ENCODE assay signal across 17 cellular contexts in the genomic region with DNA sequence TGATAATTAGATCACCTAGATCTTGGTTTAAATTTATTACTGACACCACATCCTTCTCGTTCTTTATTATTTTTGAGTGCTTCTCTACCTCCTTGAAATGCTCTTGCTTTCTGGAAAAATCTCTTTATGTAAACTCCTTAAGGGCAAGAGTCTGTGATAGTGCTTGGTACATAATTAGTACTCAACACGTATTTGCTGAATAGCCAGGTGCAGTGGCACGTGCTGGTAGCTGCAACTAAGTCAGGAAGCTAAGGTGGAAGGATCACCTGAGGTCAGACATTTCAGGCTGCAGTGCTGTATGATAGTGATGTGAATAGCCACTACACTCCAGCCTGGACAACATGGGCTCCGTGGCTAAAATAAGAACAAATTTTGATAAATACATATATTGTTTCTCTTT.
DNase-seq lines count a peak whose midpoint lies in the region; ATAC-seq and TF ChIP-seq lines count a peak whose summit lies in the region.
"Had no signal": no experiment of that assay in that cellular context is flagged by ENCODE, and none has a peak within 500 bp of the region (broad histone marks: within the 10 kb centered on the region; RNA-seq: fewer than 3 reads in every experiment).

No MANE protein-coding gene starts in this region.

- no peak overlapping the region for H2AFZ ChIP-seq in osteoblast (ENCODE audit: low read length)

- H3K27me3 Mint-ChIP-seq in Caco-2 (ENCODE audit: insufficient read depth, unreplicated experiment), result no peaks in the 10 kb centered on the region

- no peaks in the 10 kb centered on the region for H3K9me3 ChIP-seq in osteoblast (ENCODE audit: low read depth, low read length)
- no peaks in the 10 kb centered on the region for H3K9me3 ChIP-seq in Caco-2
- H3K9me3 ChIP-seq: SK-N-SH had no signal

- H3K36me3 ChIP-seq in osteoblast (ENCODE audit: insufficient read depth, low read length) (no peaks in the 10 kb centered on the region), Caco-2 (ENCODE audit: control insufficient read depth, insufficient read depth, low read length) (no peaks in the 10 kb centered on the region)

- H3K4me3 ChIP-seq in osteoblast (ENCODE audit: insufficient read depth, low read length), result no peak overlapping the region
- no peak overlapping the region for H3K4me3 ChIP-seq in Caco-2 (ENCODE audit: low read depth, low read length)

- no peak overlapping the region for H3K4me2 ChIP-seq in osteoblast (ENCODE audit: insufficient read depth, low read length)
- H3K4me2 ChIP-seq: SK-N-SH had no signal

- ATAC-seq in GM21526 (IDR thresholded peaks at IDR 0.05; ENCODE audit: low FRiP score, unreplicated experiment), result no peak
- no peak for ATAC-seq in GM19397 (IDR thresholded peaks at IDR 0.05; ENCODE audit: unreplicated experiment)
- ATAC-seq: PC-3 had no signal

- no peaks in the 10 kb centered on the region for H3K36me3 Mint-ChIP-seq in Caco-2 (ENCODE audit: insufficient read depth, unreplicated experiment)

- no peak overlapping the region for H3K27ac ChIP-seq in osteoblast (ENCODE audit: low read depth, low read length)
- H3K27ac ChIP-seq: C4-2B, RWPE1 had no signal

- POLR2A ChIA-PET in Caco-2 (lab: Charles Lee), result no interaction called here

- TF ChIP-seq CTCF in osteoblast (IDR thresholded peaks at IDR 0.05; ENCODE audit: extremely low read depth, low read depth, low read length) (no peak), Caco-2 (IDR thresholded peaks at IDR 0.05; ENCODE audit: insufficient read depth in 1 of 2, low read depth in 1 of 2, low read length in 1 of 2, severe bottlenecking in 1 of 2, unreplicated experiment in 1 of 2) (no peak)

- no peaks in the 10 kb centered on the region for H3K4me1 Mint-ChIP-seq in Caco-2 (ENCODE audit: low read depth, unreplicated experiment)

- intact Hi-C loops in Caco-2 (cut with micrococcal nuclease; ENCODE audit: unreplicated experiment), result no loop called here

- H3K79me2 ChIP-seq in osteoblast (ENCODE audit: insufficient read depth, low read length), result no peaks in the 10 kb centered on the region

- CTCF ChIA-PET in Caco-2 (lab: Charles Lee), result no interaction called here

- BruUV-seq in Caco-2 (replicated peaks; lab: Mats Ljungman, UMichigan), result no TSS peak

- no peaks in the 10 kb centered on the region for H3K4me1 ChIP-seq in osteoblast (ENCODE audit: insufficient read depth, low read length)
- H3K4me1 ChIP-seq in Caco-2, result no peaks in the 10 kb centered on the region

- no peak overlapping the region for H3K4me3 Mint-ChIP-seq in Caco-2 (ENCODE audit: unreplicated experiment)

- H3K27ac Mint-ChIP-seq in Caco-2 (ENCODE audit: unreplicated experiment), result no peak overlapping the region

- H3K9me3 Mint-ChIP-seq in Caco-2 (ENCODE audit: unreplicated experiment), result no peaks in the 10 kb centered on the region

- no peaks in the 10 kb centered on the region for H4K20me1 ChIP-seq in osteoblast (ENCODE audit: insufficient read depth, low read length)

- H3K27me3 ChIP-seq in osteoblast (ENCODE audit: insufficient read depth, low read length) (no peaks in the 10 kb centered on the region), Caco-2 (replicated peaks; ENCODE audit: control insufficient read depth, insufficient read depth, low read length) (no peaks in the 10 kb centered on the region)

- DNase-seq in NCI-H146 (lab: John Stamatoyannopoulos, UW), result peak; percentile 2
- DNase-seq in NCI-H146 treated with DMSO at 0.1 percent for 48 hours (lab: John Stamatoyannopoulos, UW; ENCODE audit: unreplicated experiment), result no peak
- peak; percentile 57 for DNase-seq in DMS53 (lab: John Stamatoyannopoulos, UW)
- DNase-seq in NCI-H510A (lab: John Stamatoyannopoulos, UW), result peak; percentile 50
- DNase-seq in osteoblast (ENCODE audit: insufficient read length, low spot score, missing footprints), result peak; percentile 56
- DNase-seq in Caco-2, result no peak
- DNase-seq: KG1, NCI-H1105, NCI-H1930, NCI-H446, PC-3, SIG-M5, SK-N-SH had no signal

Comparison
In these comparisons a context has a peak if more than half of its experiments do, and no peak if none do; other contexts are left out.
1. DNase-seq: peak in NCI-H146 (single experiment), DMS53 (single experiment), NCI-H510A (single experiment) and osteoblast (single experiment); none in NCI-H146 treated with DMSO at 0.1 percent for 48 hours (single experiment) and Caco-2 (0 of 2).